ENCODE assay signal across 24 cellular contexts in the genomic region with DNA sequence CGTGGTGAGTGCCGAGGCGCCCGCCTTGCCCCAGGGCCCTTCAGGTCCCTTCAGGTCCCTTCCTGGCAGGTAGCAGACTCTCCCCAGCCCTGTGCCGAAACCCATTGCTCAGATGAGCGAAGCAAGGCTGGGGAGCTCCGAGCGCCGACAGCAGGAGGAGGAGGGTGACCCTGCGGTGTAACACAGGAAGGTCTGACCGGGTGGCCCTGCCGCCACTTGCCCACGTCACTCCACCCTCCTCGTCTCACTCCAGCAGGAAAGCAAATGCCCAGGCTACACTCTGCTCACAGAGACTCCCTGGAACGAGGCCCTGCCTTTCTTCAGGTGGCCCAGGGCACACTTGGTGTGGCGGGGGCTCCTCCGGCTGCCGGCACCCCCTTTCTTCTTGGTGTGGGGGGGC. TPM values are rescaled to one million over a fixed set of nuclear protein-coding genes. Genes with fewer than 3 reads are reported as not detected.
DNase-seq lines count a peak whose midpoint lies in the region; ATAC-seq, FAIRE-seq and TF ChIP-seq lines count a peak whose summit lies in the region.
"Had no signal": no experiment of that assay in that cellular context is flagged by ENCODE, and none has a peak within 500 bp of the region (broad histone marks: within the 10 kb centered on the region; RNA-seq: fewer than 3 reads in every experiment).

No MANE protein-coding gene starts in this region.

- TF ChIP-seq EP300 in H1 (IDR thresholded peaks at IDR 0.05; ENCODE audit: borderline replicate concordance in 1 of 2, low read depth in 2 of 2, low read length in 2 of 2) (no peak), gastroesophageal sphincter (IDR thresholded peaks at IDR 0.05) (no peak)

- no peak overlapping the region for H4K5ac ChIP-seq in H1 (ENCODE audit: insufficient read length, low read depth, low read length)

- H4K8ac ChIP-seq in H1 (ENCODE audit: extremely low read depth, insufficient read depth, low read length): no peak overlapping the region

- H3K23me2 ChIP-seq in H1 (ENCODE audit: low read depth, low read length): no peaks in the 10 kb centered on the region

- no peak overlapping the region for H3K4me3 Mint-ChIP-seq in stimulated activated effector memory CD8-positive, alpha-beta T cell treated with anti-CD3 and anti-CD28 coated beads, Interleukin-12 subunit alpha, Interleukin-12 subunit beta, amount 100 ng/mL, for 72 hours
- H3K4me3 Mint-ChIP-seq in activated CD4-positive, alpha-beta T cell treated with anti-CD3 and anti-CD28 coated beads, Interleukin-2, amount 10 ng/mL, durations not matched to agents 24 days and 14 days: no peak overlapping the region
- H3K4me3 Mint-ChIP-seq: IgD-negative memory B cell had no signal

- no peak overlapping the region for H2AFZ ChIP-seq in H1 (ENCODE audit: low read length)

- 0 out of 2 replicates have a peak overlapping the region, but pooled peaks have one; percentile 61 for H2BK15ac ChIP-seq in H1 (ENCODE audit: low read length)

- no peak overlapping the region for H3K9ac ChIP-seq in H1 (replicated peaks in 1 of 4; ENCODE audit: extremely low read depth in 1 of 4, low read depth in 3 of 4, low read length in 3 of 4)

- H2BK120ac ChIP-seq in H1 (replicated peaks; ENCODE audit: low read depth, low read length): no peak overlapping the region

- peak overlapping the region; percentile 37 for H3K27ac Mint-ChIP-seq in stimulated activated effector memory CD8-positive, alpha-beta T cell treated with anti-CD3 and anti-CD28 coated beads, Interleukin-12 subunit alpha, Interleukin-12 subunit beta, amount 100 ng/mL, for 72 hours
- H3K27ac Mint-ChIP-seq in activated CD4-positive, alpha-beta T cell treated with anti-CD3 and anti-CD28 coated beads, Interleukin-2, amount 10 ng/mL, durations not matched to agents 24 days and 14 days: no peak overlapping the region
- H3K27ac Mint-ChIP-seq: IgD-negative memory B cell had no signal

- no peak overlapping the region for H3K14ac ChIP-seq in H1 (ENCODE audit: insufficient read length)

- no peaks in the 10 kb centered on the region for H3K9me3 Mint-ChIP-seq in stimulated activated effector memory CD8-positive, alpha-beta T cell treated with anti-CD3 and anti-CD28 coated beads, Interleukin-12 subunit alpha, Interleukin-12 subunit beta, amount 100 ng/mL, for 72 hours
- H3K9me3 Mint-ChIP-seq in activated CD4-positive, alpha-beta T cell treated with anti-CD3 and anti-CD28 coated beads, Interleukin-2, amount 10 ng/mL, durations not matched to agents 24 days and 14 days: no peaks in the 10 kb centered on the region
- H3K9me3 Mint-ChIP-seq: IgD-negative memory B cell had no signal

- FAIRE-seq in H1 (lab: Jason Lieb, UNC): no peak
- FAIRE-seq: D721Med, GM18507 had no signal

- no peak overlapping the region for H2BK12ac ChIP-seq in H1 (ENCODE audit: low read depth, low read length)

- ATAC-seq in left cardiac atrium: no peak
- ATAC-seq in stimulated activated effector memory CD8-positive, alpha-beta T cell treated with anti-CD3 and anti-CD28 coated beads, Interleukin-12 subunit alpha, Interleukin-12 subunit beta, amount 100 ng/mL, for 72 hours: no peak
- ATAC-seq in gastroesophageal sphincter: no peak
- no peak for ATAC-seq in aorta (ENCODE audit: low FRiP score)
- ATAC-seq: Right ventricle myocardium inferior had no signal

- DNase-seq in cardiac muscle cell (ENCODE audit: low read depth in 1 of 2, low spot score in 1 of 2) (no peak), left cardiac atrium (no peak), SJCRH30 (peak; percentile 78 to 79), H1 (ENCODE audit: low read depth in 1 of 2, low spot score in 2 of 2) (no peak), aorta (no peak)
- no peak for DNase-seq in stimulated activated effector memory CD8-positive, alpha-beta T cell treated with anti-CD3 and anti-CD28 coated beads, Interleukin-12 subunit alpha, Interleukin-12 subunit beta, amount 100 ng/mL, for 72 hours (ENCODE audit: low spot score in 2 of 2)
- DNase-seq in activated CD4-positive, alpha-beta T cell treated with anti-CD3 and anti-CD28 coated beads, Interleukin-2, amount 10 ng/mL, durations not matched to agents 24 days and 14 days: no peak
- DNase-seq: 8988T, AML-193, DMS53, GDM1, Karpas-422, NCI-H1048, NCI-H1417 treated with DMSO at 0.1 percent for 48 hours, NCI-H187, NCI-H446, NCI-H526 had no signal

- peaks cover 17% of the 10 kb centered on the region for H3K4me1 ChIP-seq in cardiac muscle cell (ENCODE audit: low read depth)
- H3K4me1 ChIP-seq in SJCRH30: peaks cover 45% of the 10 kb centered on the region
- peaks cover 0 to 10% (median 6%) of the 10 kb centered on the region in 4 experiments; a peak in 6 of 7 replicates for H3K4me1 ChIP-seq in H1 (replicated peaks in 1 of 4; ENCODE audit: control insufficient read depth in 3 of 4, insufficient read depth in 4 of 4, low read length in 3 of 4)
- no peaks in the 10 kb centered on the region for H3K4me1 ChIP-seq in gastroesophageal sphincter
- H3K4me1 ChIP-seq in aorta (ENCODE audit: control insufficient read depth in 1 of 2, insufficient read depth in 2 of 2, low read length in 2 of 2): no peaks in the 10 kb centered on the region
- H3K4me1 ChIP-seq: HAP-1 had no signal

- no peaks in the 10 kb centered on the region for H4K20me1 ChIP-seq in H1 (replicated peaks in 1 of 2; ENCODE audit: control insufficient read depth in 1 of 2, insufficient read depth in 2 of 2, low read length in 2 of 2)

- H3K27ac ChIP-seq in cardiac muscle cell: peak overlapping the region; percentile 90
- H3K27ac ChIP-seq in SJCRH30: peak overlapping the region; percentile 50
- no peak overlapping the region for H3K27ac ChIP-seq in H1 (ENCODE audit: low read depth, low read length)
- no peak overlapping the region for H3K27ac ChIP-seq in gastroesophageal sphincter
- H3K27ac ChIP-seq in aorta (ENCODE audit: low read depth in 1 of 2, low read length in 2 of 2): no peak overlapping the region
- H3K27ac ChIP-seq: SK-N-MC had no signal

- POLR2A ChIA-PET in H1 (lab: Charles Lee; ENCODE audit: partially characterized antibody): interaction anchor here (2.0 kb wide), 1 partner anchor 54 kb away, joined by 5 read pairs; no protein-coding TSS in a partner anchor

- H3K79me2 ChIP-seq in H1 (ENCODE audit: control insufficient read depth in 1 of 2, insufficient read depth in 2 of 2, low read length in 2 of 2): no peaks in the 10 kb centered on the region

- WGBS in H1 (ENCODE audit: extremely low coverage in 1 of 2, insufficient coverage in 1 of 2, insufficient read length in 1 of 2, insufficient replicate concordance in 2 of 2, low coverage in 1 of 2, low lambda C conversion rate in 2 of 2, missing lambda C conversion rate in 1 of 2), 2 experiments: 89% methylated on average over 18 of the region's 18 CpGs; no CpG with 5 or more reads in 1 of the 2 experiments
- WGBS in gastroesophageal sphincter (ENCODE audit: low coverage in 1 of 2), 2 donors: 94% methylated on average over 4 of the region's 18 CpGs; no CpG with 5 or more reads in 1 of the 2 donors
- 90 to 95% methylated on average over 14 to 18 of the region's 18 CpGs for WGBS in aorta, 2 donors

- H3K36me3 Mint-ChIP-seq in stimulated activated effector memory CD8-positive, alpha-beta T cell treated with anti-CD3 and anti-CD28 coated beads, Interleukin-12 subunit alpha, Interleukin-12 subunit beta, amount 100 ng/mL, for 72 hours: no peaks in the 10 kb centered on the region
- H3K36me3 Mint-ChIP-seq in activated CD4-positive, alpha-beta T cell treated with anti-CD3 and anti-CD28 coated beads, Interleukin-2, amount 10 ng/mL, durations not matched to agents 24 days and 14 days (ENCODE audit: low read depth): no peaks in the 10 kb centered on the region
- H3K36me3 Mint-ChIP-seq: IgD-negative memory B cell had no signal

- no peak overlapping the region for H3K4me2 ChIP-seq in H1 (ENCODE audit: insufficient read depth in 1 of 2, low read depth in 2 of 2, low read length in 2 of 2)

- H3K79me1 ChIP-seq in H1 (ENCODE audit: low read depth, low read length): no peaks in the 10 kb centered on the region

- TF ChIP-seq RAD21 in H1 (IDR thresholded peaks at IDR 0.05 in 1 of 2, conservative IDR thresholded peaks at IDR 0.05 in 1 of 2; ENCODE audit: low read depth in 2 of 2, low read length in 2 of 2): no peak

- no peak overlapping the region for H3K56ac ChIP-seq in H1 (replicated peaks; ENCODE audit: insufficient read length, low read depth, low read length)

- H3K27me3 ChIP-seq in cardiac muscle cell: no peaks in the 10 kb centered on the region
- H3K27me3 ChIP-seq in SJCRH30: no peaks in the 10 kb centered on the region
- H3K27me3 ChIP-seq in H1 (replicated peaks in 1 of 4; ENCODE audit: control insufficient read depth in 3 of 4, extremely low read depth in 1 of 4, insufficient read depth in 3 of 4, low read length in 3 of 4): no peaks in the 10 kb centered on the region
- H3K27me3 ChIP-seq in gastroesophageal sphincter: no peaks in the 10 kb centered on the region
- H3K27me3 ChIP-seq in aorta (ENCODE audit: control insufficient read depth in 1 of 2, insufficient read depth in 2 of 2, low read length in 1 of 2): no peaks in the 10 kb centered on the region

- no peak overlapping the region for H3K23ac ChIP-seq in H1 (ENCODE audit: insufficient read length)

- intact Hi-C loops in left cardiac atrium (cut with DNase I) (no loop called here), aorta (cut with DNase I) (no loop called here)
- intact Hi-C loops in activated CD4-positive, alpha-beta T cell treated with anti-CD3 and anti-CD28 coated beads, Interleukin-2, amount 10 ng/mL, durations not matched to agents 24 days and 14 days (cut with micrococcal nuclease): no loop called here

- CTCF ChIA-PET in H1 (lab: Charles Lee; ENCODE audit: partially characterized antibody): interaction anchor here (0.7 to 2.4 kb wide), 6 partner anchors 11 to 46 kb away, joined by 3 to 13 read pairs (median 5); no protein-coding TSS in a partner anchor

- no peaks in the 10 kb centered on the region for H3K27me3 Mint-ChIP-seq in activated CD4-positive, alpha-beta T cell treated with anti-CD3 and anti-CD28 coated beads, Interleukin-2, amount 10 ng/mL, durations not matched to agents 24 days and 14 days

- H3K36me3 ChIP-seq in cardiac muscle cell: peaks cover 8% of the 10 kb centered on the region
- H3K36me3 ChIP-seq in SJCRH30: no peaks in the 10 kb centered on the region
- no peaks in the 10 kb centered on the region for H3K36me3 ChIP-seq in H1 (ENCODE audit: control insufficient read depth in 2 of 4, insufficient read depth in 4 of 4, low read length in 3 of 4)
- H3K36me3 ChIP-seq in gastroesophageal sphincter: peaks cover 0 to 84% of the 10 kb centered on the region in 2 donors
- H3K36me3 ChIP-seq in aorta (ENCODE audit: control insufficient read depth in 1 of 2, insufficient read depth in 2 of 2, low read length in 1 of 2): no peaks in the 10 kb centered on the region
- H3K36me3 ChIP-seq: HAP-1 had no signal

- H3K4me3 ChIP-seq in cardiac muscle cell: no peak overlapping the region
- H3K4me3 ChIP-seq in SJCRH30: no peak overlapping the region
- no peak overlapping the region for H3K4me3 ChIP-seq in H1 (ENCODE audit: extremely low read depth in 1 of 4, insufficient read depth in 2 of 4, low read depth in 3 of 4, low read length in 4 of 4)
- H3K4me3 ChIP-seq in gastroesophageal sphincter: no peak overlapping the region
- no peak overlapping the region for H3K4me3 ChIP-seq in aorta (ENCODE audit: low read length in 2 of 2)
- H3K4me3 ChIP-seq: HAP-1, SK-N-MC had no signal

- peaks cover 6% of the 10 kb centered on the region for H3K4me1 Mint-ChIP-seq in stimulated activated effector memory CD8-positive, alpha-beta T cell treated with anti-CD3 and anti-CD28 coated beads, Interleukin-12 subunit alpha, Interleukin-12 subunit beta, amount 100 ng/mL, for 72 hours
- peaks cover 5% of the 10 kb centered on the region for H3K4me1 Mint-ChIP-seq in activated CD4-positive, alpha-beta T cell treated with anti-CD3 and anti-CD28 coated beads, Interleukin-2, amount 10 ng/mL, durations not matched to agents 24 days and 14 days

- no peak overlapping the region for H2BK5ac ChIP-seq in H1 (ENCODE audit: low read depth, low read length)

- H3K4ac ChIP-seq in H1 (replicated peaks; ENCODE audit: insufficient read length, low read depth, low read length): no peak overlapping the region

- no peak overlapping the region for H4K91ac ChIP-seq in H1 (replicated peaks; ENCODE audit: insufficient read length, low read length)

- TF ChIP-seq POLR2A in H1 (IDR thresholded peaks at IDR 0.05; ENCODE audit: control extremely low read depth in 1 of 2, low read depth in 2 of 2, low read length in 2 of 2): no peak
- no peak for TF ChIP-seq POLR2A in gastroesophageal sphincter (IDR thresholded peaks at IDR 0.05)

- no peak overlapping the region for H2AK5ac ChIP-seq in H1 (ENCODE audit: low read depth, low read length)

- H3K9me3 ChIP-seq in cardiac muscle cell (ENCODE audit: low read depth): no peaks in the 10 kb centered on the region
- no peaks in the 10 kb centered on the region for H3K9me3 ChIP-seq in SJCRH30 (replicated peaks)
- H3K9me3 ChIP-seq in H1 (ENCODE audit: insufficient read depth in 2 of 2, low read depth in 1 of 2, low read length in 1 of 2): no peaks in the 10 kb centered on the region
- H3K9me3 ChIP-seq in gastroesophageal sphincter: no peaks in the 10 kb centered on the region
- no peaks in the 10 kb centered on the region for H3K9me3 ChIP-seq in aorta (ENCODE audit: control insufficient read depth, low read length)
- H3K9me3 ChIP-seq: HAP-1 had no signal

- H3K18ac ChIP-seq in H1 (ENCODE audit: extremely low read depth, low read length): no peak overlapping the region

- no peak overlapping the region for H2BK20ac ChIP-seq in H1 (ENCODE audit: low read length)

- TF ChIP-seq CTCF in cardiac muscle cell (IDR thresholded peaks at IDR 0.05; ENCODE audit: low read depth, low read length) (no peak), H1 (IDR thresholded peaks at IDR 0.05; ENCODE audit: control extremely low read depth in 1 of 3, insufficient read depth in 1 of 3, low read depth in 1 of 3, low read length in 3 of 3) (no peak), gastroesophageal sphincter (IDR thresholded peaks at IDR 0.05) (no peak)

RNA-seq across cellular contexts. Expression of a gene that starts 57.2 kb away (rescaled TPM):
- total RNA-seq in cardiac muscle cell (2,244 and 2,883 TPM in 2 replicates), left cardiac atrium (1,000 to 10,000 TPM in 1 of 2 donors, 100 to 1,000 TPM in 1; 663 to 1,095 TPM), gastroesophageal sphincter (1,000 to 10,000 TPM in 3 of 4 donors, 100 to 1,000 TPM in 1; 829 to 1,848 (median 1,550) TPM), aorta (1,000 to 10,000 TPM; 2,309 to 2,547 TPM)
- polyA plus RNA-seq in cardiac muscle cell (1,007 and 1,036 TPM in 2 replicates), H1 (2011; rRNA removed) (5,010 and 7,420 TPM in 2 replicates), aorta (1,000 to 10,000 TPM; 1,438 to 2,310 TPM)
- 2,768 and 3,121 TPM in 2 replicates for total RNA-seq in SJCRH30 (2014; rRNA removed; shearing (Covaris generic))
- 3,535 and 3,691 TPM in 2 replicates for total RNA-seq in H1 (2021; fragmentation: NEBNext Ultra II Directional; extraction: Animal tissue kit (Norgen Biotek cat#: 25700))
- polyA plus RNA-seq in H1 (2011; cell fraction: cytosol; rRNA removed): 3,868 TPM
- 4,694 TPM for polyA plus RNA-seq in H1 (2011; cell fraction: nucleus; rRNA removed)
- polyA plus RNA-seq in H1 (2012, experiment 1 of 2): 3,170 to 3,474 TPM (median 3,377 TPM) in 4 replicates
- polyA plus RNA-seq in H1 (2012, experiment 2 of 2): 3,649 TPM
- 4,243 TPM for polyA plus RNA-seq in H1 (2013, experiment 1 of 2)
- 4,284 TPM for polyA plus RNA-seq in H1 (2013, experiment 2 of 2)
- 1,111 and 1,306 TPM in 2 replicates for polyA minus RNA-seq in H1 (2011; rRNA and poly(A)+ RNA removed)
- 1,521 TPM for polyA minus RNA-seq in H1 (2011; cell fraction: cytosol; rRNA and poly(A)+ RNA removed)
- 1,666 TPM for polyA minus RNA-seq in H1 (2011; cell fraction: nucleus; rRNA and poly(A)+ RNA removed)
- 3,353 and 3,420 TPM in 2 replicates for total RNA-seq in activated CD4-positive, alpha-beta T cell treated with anti-CD3 and anti-CD28 coated beads, Interleukin-2, amount 10 ng/mL, durations not matched to agents 24 days and 14 days

Comparison
In these comparisons a context has a peak if more than half of its experiments do, and no peak if none do; other contexts are left out.
1. DNase-seq: peak in SJCRH30 (2 of 2); none in cardiac muscle cell (0 of 2), left cardiac atrium (single experiment), H1 (0 of 2), stimulated activated effector memory CD8-positive, alpha-beta T cell treated with anti-CD3 and anti-CD28 coated beads, Interleukin-12 subunit alpha, Interleukin-12 subunit beta, amount 100 ng/mL, for 72 hours (0 of 2), aorta (0 of 2) and activated CD4-positive, alpha-beta T cell treated with anti-CD3 and anti-CD28 coated beads, Interleukin-2, amount 10 ng/mL, durations not matched to agents 24 days and 14 days (single experiment).
2. H3K27ac ChIP-seq: peak in cardiac muscle cell (single experiment) and SJCRH30 (single experiment); none in H1 (single experiment), gastroesophageal sphincter (0 of 4) and aorta (0 of 2).